1 cellular context compared by ENCODE assay signal in genomic region chr5:87252283-87252605, GRCh38.
TF ChIP-seq lines count a peak whose summit lies in the region.

No MANE protein-coding gene starts in this region.

TF ChIP-seq in GM23338, 12 proteins besides CTCF, POLR2A, EP300 and RAD21 (continued from another document):
- no peak for TF ChIP-seq ETS1 (IDR thresholded peaks at IDR 0.05)
- TF ChIP-seq EZH2 (IDR thresholded peaks at IDR 0.05; ENCODE audit: low read depth, unreplicated experiment), result no peak
- TF ChIP-seq EZH2phosphoT487 (IDR thresholded peaks at IDR 0.05; ENCODE audit: unreplicated experiment), result no peak
- no peak for TF ChIP-seq ZNF331 (CRISPR knock-in tag; IDR thresholded peaks at IDR 0.05; ENCODE audit: low read depth)
- no peak for TF ChIP-seq ZNF114 (CRISPR knock-in tag; IDR thresholded peaks at IDR 0.05)
- TF ChIP-seq ZNF462 (CRISPR knock-in tag; IDR thresholded peaks at IDR 0.05), result no peak
- TF ChIP-seq STAT1 (IDR thresholded peaks at IDR 0.05; ENCODE audit: unreplicated experiment), result no peak
